In the genomic region with DNA sequence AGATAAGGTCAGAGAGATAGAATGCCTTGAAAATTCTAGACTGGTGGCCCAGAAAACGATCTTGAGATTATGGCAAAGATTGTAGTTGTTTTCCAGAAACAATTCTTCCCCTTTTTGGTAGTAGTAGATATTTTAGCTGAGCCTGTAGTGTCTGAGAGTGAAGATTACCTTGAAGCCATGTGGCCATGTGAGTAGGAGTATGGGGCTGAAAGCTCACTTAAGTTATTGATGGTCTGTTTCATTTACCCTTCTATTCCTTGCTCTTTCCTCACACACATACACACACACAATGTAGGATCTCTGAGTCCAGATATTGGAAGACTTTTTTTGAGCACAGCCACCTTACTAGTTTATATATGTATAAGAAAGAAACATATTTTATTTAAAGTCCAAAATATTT, we compare ENCODE assay signal across 28 cellular contexts.
"Had no signal": no experiment of that assay in that cellular context is flagged by ENCODE, and none has a peak within 500 bp of the region (broad histone marks: within the 10 kb centered on the region; RNA-seq: fewer than 3 reads in every experiment).

No MANE protein-coding gene starts in this region.

- H3K27ac ChIP-seq: brain microvascular endothelial cell, coronary artery, dorsolateral prefrontal cortex, WERI-Rb-1 had no signal

- ATAC-seq: activated CD4-positive, CD25-positive, alpha-beta regulatory T cell treated with anti-CD3 and anti-CD28 coated beads, Interleukin-2, amount 50 U/mL, for 24 hours; activated CD8-positive, alpha-beta T cell treated with anti-CD3 and anti-CD28 coated beads for 36 hours; activated T-cell treated with anti-CD3 and anti-CD28 coated beads, Interleukin-2, amount 50 U/mL, for 4 hours; activated T-helper 17 cell treated with anti-CD3 and anti-CD28 coated beads, Interleukin-2, amount 50 U/mL, for 72 hours; esophagus mucosa had no signal

- DNase-seq: activated B cell treated with CpG ODN at 0.5 μM for 24 hours; activated CD4-positive, alpha-beta T cell treated with anti-CD3 and anti-CD28 coated beads for 48 hours; activated CD4-positive, alpha-beta T cell treated with anti-CD3 and anti-CD28 coated beads, Interleukin-2, amount 50 U/mL, for 1 hour; activated CD4-positive, alpha-beta T cell treated with anti-CD3 and anti-CD28 coated beads, Interleukin-2, amount 50 U/mL, for 48 hours; activated CD8-positive, alpha-beta memory T cell treated with anti-CD3 and anti-CD28 coated beads for 24 hours; activated CD8-positive, alpha-beta T cell treated with anti-CD3 and anti-CD28 coated beads for 36 hours; activated effector memory CD4-positive, alpha-beta T cell treated with Interleukin-2 at 50 U/mL for 16 hours; activated gamma-delta T cell treated with Interleukin-2 at 50 U/mL for 16 hours; activated naive CD4-positive, alpha-beta T cell treated with anti-CD3 and anti-CD28 coated beads, Interleukin-2, amount 50 U/mL, for 16 hours; activated naive CD4-positive, alpha-beta T cell treated with Interleukin-2 at 50 U/mL for 16 hours; activated T-cell treated with anti-CD3 and anti-CD28 coated beads, Interleukin-2, amount 50 U/mL, for 4 hours; amniotic stem cell; anterior cingulate cortex; brain microvascular endothelial cell; dorsolateral prefrontal cortex; effector memory CD4-positive, alpha-beta T cell; endodermal cell; foreskin fibroblast; head of caudate nucleus; T-helper 9 cell; WERI-Rb-1 had no signal

- H3K27me3 ChIP-seq: brain microvascular endothelial cell, dorsolateral prefrontal cortex had no signal

- FAIRE-seq: astrocyte, bronchial epithelial cell, frontal cortex had no signal

- H3K4me3 ChIP-seq: coronary artery, dorsolateral prefrontal cortex had no signal

- H3K36me3 ChIP-seq: brain microvascular endothelial cell, WERI-Rb-1 had no signal
